In the genomic region with DNA sequence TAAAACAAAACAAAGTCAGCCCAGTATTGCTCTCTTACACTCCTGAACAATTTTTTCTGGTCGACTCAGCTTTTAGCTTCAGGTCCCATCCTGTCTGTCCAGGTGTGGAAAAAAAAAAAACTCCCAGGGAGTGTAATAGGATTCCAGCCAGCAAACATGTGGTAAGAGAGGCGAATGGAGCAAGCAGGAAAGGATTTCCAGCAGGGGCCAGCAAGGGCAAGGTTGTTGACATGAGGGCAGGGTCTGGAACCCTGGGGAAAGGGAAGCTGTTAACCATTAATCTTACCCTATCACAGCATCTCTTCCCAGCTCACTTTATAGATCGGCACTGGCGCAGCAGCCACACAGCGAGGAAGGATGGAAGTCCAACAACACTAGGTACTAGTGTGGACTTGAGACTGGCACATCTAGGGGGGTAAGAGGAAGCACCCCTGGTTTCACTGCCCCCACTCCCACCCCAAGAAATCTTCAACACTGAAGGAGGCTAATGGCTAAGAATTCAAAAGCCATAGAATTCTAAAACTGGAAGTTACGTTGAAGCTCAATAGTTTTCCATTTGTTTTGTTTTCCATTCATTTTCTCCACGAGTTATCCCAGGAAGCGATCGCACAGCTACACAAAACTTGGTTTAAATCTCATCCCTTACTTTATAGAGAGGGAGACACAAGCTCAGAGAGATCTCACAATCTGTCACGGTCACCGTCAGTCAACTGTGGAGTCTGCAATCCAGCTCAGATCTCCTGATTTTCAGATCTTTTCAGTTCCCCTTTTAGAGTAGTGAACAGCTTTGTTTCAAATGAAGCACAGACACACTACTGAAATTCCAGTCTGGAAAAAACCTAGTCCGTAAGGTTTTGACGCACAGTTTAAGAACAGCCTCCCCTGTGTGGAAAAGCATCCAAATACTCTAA, we compare ENCODE assay signal across 11 cellular contexts. TPM values are rescaled to one million over a fixed set of nuclear protein-coding genes. Genes with fewer than 3 reads are reported as not detected.
DNase-seq lines count a peak whose midpoint lies in the region; ATAC-seq and TF ChIP-seq lines count a peak whose summit lies in the region.
"Had no signal": no experiment of that assay in that cellular context is flagged by ENCODE, and none has a peak within 500 bp of the region (broad histone marks: within the 10 kb centered on the region; RNA-seq: fewer than 3 reads in every experiment).

No MANE protein-coding gene starts in this region.

- H3K9ac ChIP-seq in endodermal cell (ENCODE audit: extremely low read depth, low read length, poor library complexity, severe bottlenecking) = no peak overlapping the region

- ATAC-seq in mucosa of descending colon (peak; percentile 83), HG03469 (IDR thresholded peaks at IDR 0.05; ENCODE audit: unreplicated experiment) (no peak)
- no peak for ATAC-seq in activated T-cell treated with anti-CD3 and anti-CD28 coated beads, Interleukin-2, amount 50 U/mL, for 72 hours (replicated peaks in 1 of 2)
- ATAC-seq: stimulated activated naive CD8-positive, alpha-beta T cell treated with anti-CD3 and anti-CD28 coated beads, Interleukin-15, Interleukin-2, amounts not matched to agents 100 U/mL and 50 U/mL, for 24 hours had no signal

- intact Hi-C loops in mucosa of descending colon (cut with DNase I, micrococcal nuclease) = no loop called here

- H3K4me1 ChIP-seq in endodermal cell (ENCODE audit: control insufficient read depth, insufficient read depth, low read length) (peaks cover 23% of the 10 kb centered on the region), mucosa of descending colon (ENCODE audit: low read depth) (peaks cover 54% of the 10 kb centered on the region)
- H3K4me1 ChIP-seq in effector memory CD4-positive, alpha-beta T cell (ENCODE audit: control insufficient read depth, insufficient read depth, low read length, poor library complexity, severe bottlenecking) = no peaks in the 10 kb centered on the region
- H3K4me1 ChIP-seq: BE2C had no signal

- DNase-seq in COLO668 (lab: John Stamatoyannopoulos, UW; ENCODE audit: unreplicated experiment) = peak; percentile 73
- peak; percentile 16 for DNase-seq in NCI-H2196 treated with DMSO at 0.1 percent for 48 hours (lab: John Stamatoyannopoulos, UW; ENCODE audit: unreplicated experiment)
- peak; percentile 78 for DNase-seq in endodermal cell
- peak; percentile 80 to 82 (median 81) for DNase-seq in mucosa of descending colon
- DNase-seq in effector memory CD4-positive, alpha-beta T cell = no peak
- no peak for DNase-seq in activated T-cell treated with anti-CD3 and anti-CD28 coated beads for 4 hours
- no peak for DNase-seq in activated T-cell treated with anti-CD3 and anti-CD28 coated beads, Interleukin-2, amount 50 U/mL, for 72 hours
- DNase-seq: activated CD4-positive, alpha-beta T cell treated with anti-CD3 and anti-CD28 coated beads for 4 hours; BE2C; stimulated activated naive CD8-positive, alpha-beta T cell treated with anti-CD3 and anti-CD28 coated beads, Interleukin-15, Interleukin-2, amounts not matched to agents 100 U/mL and 50 U/mL, for 24 hours had no signal

- H3K27ac ChIP-seq in endodermal cell (ENCODE audit: low read depth, low read length) = no peak overlapping the region
- no peak overlapping the region for H3K27ac ChIP-seq in effector memory CD4-positive, alpha-beta T cell (ENCODE audit: insufficient read depth, low read length, poor library complexity, severe bottlenecking)

- H3K36me3 ChIP-seq in endodermal cell (ENCODE audit: control insufficient read depth, insufficient read depth, low read length) (no peaks in the 10 kb centered on the region), mucosa of descending colon (ENCODE audit: low read depth) (no peaks in the 10 kb centered on the region)
- no peaks in the 10 kb centered on the region for H3K36me3 ChIP-seq in effector memory CD4-positive, alpha-beta T cell (ENCODE audit: control insufficient read depth, insufficient read depth, low read length)
- H3K36me3 ChIP-seq: BE2C had no signal

- no peaks in the 10 kb centered on the region for H3K9me3 Mint-ChIP-seq in endodermal cell
- no peaks in the 10 kb centered on the region for H3K9me3 Mint-ChIP-seq in activated T-cell treated with anti-CD3 and anti-CD28 coated beads, Interleukin-2, amount 50 U/mL, for 72 hours

- TF ChIP-seq CTCF in endodermal cell (conservative IDR thresholded peaks at IDR 0.05) (peak; percentile 30), mucosa of descending colon (IDR thresholded peaks at IDR 0.05) (no peak)

- no peaks in the 10 kb centered on the region for H3K9me3 ChIP-seq in endodermal cell (ENCODE audit: control insufficient read depth, low read length)
- H3K9me3 ChIP-seq in mucosa of descending colon = no peaks in the 10 kb centered on the region
- H3K9me3 ChIP-seq in effector memory CD4-positive, alpha-beta T cell (ENCODE audit: control insufficient read depth, low read length) = no peaks in the 10 kb centered on the region
- H3K9me3 ChIP-seq: BE2C had no signal

- H3K27me3 Mint-ChIP-seq in endodermal cell (ENCODE audit: insufficient read depth) = no peaks in the 10 kb centered on the region
- no peaks in the 10 kb centered on the region for H3K27me3 Mint-ChIP-seq in activated T-cell treated with anti-CD3 and anti-CD28 coated beads, Interleukin-2, amount 50 U/mL, for 72 hours (ENCODE audit: low read depth)

- no peak overlapping the region for H3K4me3 ChIP-seq in endodermal cell (ENCODE audit: low read length)
- peak overlapping the region; percentile 6 for H3K4me3 ChIP-seq in mucosa of descending colon
- H3K4me3 ChIP-seq in effector memory CD4-positive, alpha-beta T cell (ENCODE audit: insufficient read depth, low read depth, low read length, poor library complexity, severe bottlenecking) = no peak overlapping the region

- WGBS in endodermal cell (ENCODE audit: insufficient coverage in 1 of 2, insufficient read length in 1 of 2), 2 experiments = 74 to 94% methylated on average over 8 to 13 of the region's 13 CpGs

- H3K4me1 Mint-ChIP-seq in endodermal cell = peaks cover 57% of the 10 kb centered on the region
- H3K4me1 Mint-ChIP-seq in activated T-cell treated with anti-CD3 and anti-CD28 coated beads, Interleukin-2, amount 50 U/mL, for 72 hours (ENCODE audit: low read depth) = no peaks in the 10 kb centered on the region

- no peaks in the 10 kb centered on the region for H3K36me3 Mint-ChIP-seq in endodermal cell (ENCODE audit: low read depth)
- no peaks in the 10 kb centered on the region for H3K36me3 Mint-ChIP-seq in activated T-cell treated with anti-CD3 and anti-CD28 coated beads, Interleukin-2, amount 50 U/mL, for 72 hours (ENCODE audit: insufficient read depth in 2 of 2)

- no peaks in the 10 kb centered on the region for H3K27me3 ChIP-seq in endodermal cell (ENCODE audit: control insufficient read depth, insufficient read depth, low read length, poor library complexity, severe bottlenecking)
- H3K27me3 ChIP-seq in effector memory CD4-positive, alpha-beta T cell (replicated peaks; ENCODE audit: control insufficient read depth, insufficient read depth, low read length, poor library complexity, severe bottlenecking) = no peaks in the 10 kb centered on the region

- H3K27ac Mint-ChIP-seq in endodermal cell = peak overlapping the region; percentile 76
- no peak overlapping the region for H3K27ac Mint-ChIP-seq in activated T-cell treated with anti-CD3 and anti-CD28 coated beads, Interleukin-2, amount 50 U/mL, for 72 hours

- peak overlapping the region; percentile 5 for H3K4me3 Mint-ChIP-seq in endodermal cell
- H3K4me3 Mint-ChIP-seq in activated T-cell treated with anti-CD3 and anti-CD28 coated beads, Interleukin-2, amount 50 U/mL, for 72 hours = no peak overlapping the region

RNA-seq across cellular contexts. Expression of gene SLC22A23, which starts 53.4 kb away (rescaled TPM):
- total RNA-seq in endodermal cell = 10 to 100 TPM; 11.1 to 13.3 TPM
- polyA plus RNA-seq in endodermal cell (2013, experiment 1 of 2) = 21.0 TPM
- polyA plus RNA-seq in endodermal cell (2013, experiment 2 of 2) = 18.4 TPM
- 100 to 1,000 TPM in 1 of 3 donors, 10 to 100 TPM in 2; 61.5 to 160 (median 74.7) TPM for total RNA-seq in mucosa of descending colon
- 1 to 10 TPM; 1.5 to 2.0 TPM for total RNA-seq in activated T-cell treated with anti-CD3 and anti-CD28 coated beads, Interleukin-2, amount 50 U/mL, for 72 hours

Comparison
In these comparisons a context has a peak if more than half of its experiments do, and no peak if none do; other contexts are left out.
1. DNase-seq: peak in COLO668 (single experiment), NCI-H2196 treated with DMSO at 0.1 percent for 48 hours (single experiment), endodermal cell (single experiment) and mucosa of descending colon (3 of 3); none in effector memory CD4-positive, alpha-beta T cell (0 of 3), activated T-cell treated with anti-CD3 and anti-CD28 coated beads for 4 hours (single experiment) and activated T-cell treated with anti-CD3 and anti-CD28 coated beads, Interleukin-2, amount 50 U/mL, for 72 hours (0 of 2).
2. RNA of gene SLC22A23, which starts 53.4 kb away (total RNA-seq): 61.5 to 160 TPM in mucosa of descending colon; 11.1 to 13.3 TPM in endodermal cell and 1.5 to 2.0 TPM in activated T-cell treated with anti-CD3 and anti-CD28 coated beads, Interleukin-2, amount 50 U/mL, for 72 hours; every median in the first group is over 4 times any median in the second.